In genomic region chr16:11149011-11149616, GRCh38 we compare ENCODE assay signal across 26 cellular contexts.
A peak's percentile ranks its signal among the peaks of the same experiment; 100 is the strongest.
DNase-seq lines count a peak whose midpoint lies in the region; ATAC-seq, FAIRE-seq and TF ChIP-seq lines count a peak whose summit lies in the region.
"Had no signal": no experiment of that assay in that cellular context is flagged by ENCODE, and none has a peak within 500 bp of the region (broad histone marks: within the 10 kb centered on the region; RNA-seq: fewer than 3 reads in every experiment).

No MANE protein-coding gene starts in this region.

- H3K27me3 ChIP-seq in Caco-2 (replicated peaks; ENCODE audit: control insufficient read depth, insufficient read depth, low read length) (no peaks in the 10 kb centered on the region), IMR-90 (ENCODE audit: control insufficient read depth, insufficient read depth, low read length) (no peaks in the 10 kb centered on the region), K562 (ENCODE audit: control insufficient read depth in 2 of 2, insufficient read depth in 2 of 2, low read length in 2 of 2) (no peaks in the 10 kb centered on the region), SK-N-SH (ENCODE audit: insufficient read depth) (no peaks in the 10 kb centered on the region)
- H3K27me3 ChIP-seq: heart left ventricle, sigmoid colon, transverse colon had no signal

- H2BK5ac ChIP-seq in IMR-90 (ENCODE audit: low read depth, low read length, poor library complexity, severe bottlenecking), result no peak overlapping the region

- TF ChIP-seq EP300 in K562 (IDR thresholded peaks at IDR 0.05; ENCODE audit: low read length) (peak; percentile 78), SK-N-SH (IDR thresholded peaks at IDR 0.05; ENCODE audit: borderline replicate concordance in 1 of 2, low read depth in 1 of 2, low read length in 1 of 2) (no peak)

- FAIRE-seq in K562 (lab: Jason Lieb, UNC), result peak; percentile 93
- FAIRE-seq: islet of Langerhans had no signal

- H3K18ac ChIP-seq in IMR-90 (ENCODE audit: low read depth, low read length), result no peak overlapping the region

- no peaks in the 10 kb centered on the region for H3K36me3 ChIP-seq in Caco-2 (ENCODE audit: control insufficient read depth, insufficient read depth, low read length)
- H3K36me3 ChIP-seq in IMR-90 (ENCODE audit: control insufficient read depth, insufficient read depth, low read length), result no peaks in the 10 kb centered on the region
- no peaks in the 10 kb centered on the region; the same call in 2 of the 3 replicates for H3K36me3 ChIP-seq in K562 (ENCODE audit: control insufficient read depth, insufficient read depth, low read length)
- no peaks in the 10 kb centered on the region for H3K36me3 ChIP-seq in SK-N-SH (replicated peaks in 1 of 2; ENCODE audit: control insufficient read depth in 1 of 2, insufficient read depth in 2 of 2, low read length in 1 of 2)
- H3K36me3 ChIP-seq: sigmoid colon, transverse colon had no signal

- H3K79me1 ChIP-seq in IMR-90 (ENCODE audit: low read depth in 1 of 2, low read length in 2 of 2), result peaks cover 0 to 6% of the 10 kb centered on the region in 2 experiments; a peak in 1 of 4 replicates

- no peaks in the 10 kb centered on the region for H3K27me3 Mint-ChIP-seq in Caco-2 (ENCODE audit: insufficient read depth, unreplicated experiment)
- H3K27me3 Mint-ChIP-seq: activated CD4-positive, alpha-beta T cell treated with anti-CD3 and anti-CD28 coated beads for 36 hours; memory B cell; naive thymus-derived CD4-positive, alpha-beta T cell; stimulated activated naive CD8-positive, alpha-beta T cell treated with anti-CD3 and anti-CD28 coated beads, Interleukin-15, amount 100 ng/mL, for 72 hours had no signal

- H4K8ac ChIP-seq in IMR-90 (ENCODE audit: low read depth in 2 of 2, low read length in 2 of 2), result no peak overlapping the region

- H3F3A ChIP-seq in SK-N-SH (replicated peaks; ENCODE audit: insufficient read depth), result no peaks in the 10 kb centered on the region

- no peak for TF ChIP-seq RAD21 in IMR-90 (IDR thresholded peaks at IDR 0.05; ENCODE audit: low read length)
- TF ChIP-seq RAD21 in K562 (CRISPR knock-in tag; conservative IDR thresholded peaks at IDR 0.05 in 1 of 2, IDR thresholded peaks at IDR 0.05 in 1 of 2), result peak in 1 of 2 experiments; percentile 39; a peak in 1 of 4 replicates
- TF ChIP-seq RAD21 in SK-N-SH (IDR thresholded peaks at IDR 0.05; ENCODE audit: low read length), result no peak

- H3K4me1 ChIP-seq in Caco-2 (no peaks in the 10 kb centered on the region), IMR-90 (ENCODE audit: control insufficient read depth, insufficient read depth, low read length) (peaks cover 2% of the 10 kb centered on the region; the same call in 1 of the 2 replicates), K562 (replicated peaks in 1 of 2; ENCODE audit: control insufficient read depth in 2 of 2, insufficient read depth in 2 of 2, low read length in 2 of 2) (peaks cover 25 to 30% of the 10 kb centered on the region in 2 experiments), SK-N-SH (ENCODE audit: control insufficient read depth in 1 of 2, insufficient read depth in 2 of 2, low read depth in 1 of 2, low read length in 1 of 2) (peaks cover 0 to 22% of the 10 kb centered on the region in 2 experiments; a peak in 2 of 4 replicates)
- H3K4me1 ChIP-seq: transverse colon had no signal

- H3K27ac ChIP-seq in IMR-90 (ENCODE audit: insufficient read depth, low read length) (no peak overlapping the region), K562 (ENCODE audit: extremely low read depth, low read depth, low read length) (no peak overlapping the region), SK-N-SH (ENCODE audit: low read depth in 2 of 2, low read length in 1 of 2) (no peak overlapping the region)
- H3K27ac ChIP-seq: heart left ventricle, sigmoid colon, transverse colon had no signal

- no peak overlapping the region for H2BK15ac ChIP-seq in IMR-90 (ENCODE audit: low read depth, low read length)

- H3K36me3 Mint-ChIP-seq in Caco-2 (ENCODE audit: insufficient read depth, unreplicated experiment), result peaks cover 6% of the 10 kb centered on the region

- no peaks in the 10 kb centered on the region for H3K9me3 Mint-ChIP-seq in Caco-2 (ENCODE audit: unreplicated experiment)
- H3K9me3 Mint-ChIP-seq: GM23338; memory B cell; stimulated activated naive CD8-positive, alpha-beta T cell treated with anti-CD3 and anti-CD28 coated beads, Interleukin-15, amount 100 ng/mL, for 72 hours had no signal

- no peak overlapping the region for H2AK5ac ChIP-seq in IMR-90 (ENCODE audit: low read depth, low read length)

- no peak overlapping the region for H3K56ac ChIP-seq in IMR-90 (ENCODE audit: extremely low read depth, insufficient read depth, low read length)

- no peak overlapping the region for H3K23ac ChIP-seq in IMR-90 (ENCODE audit: low read depth, low read length)

- H2BK20ac ChIP-seq in IMR-90 (ENCODE audit: low read depth, low read length), result no peak overlapping the region

- no peak overlapping the region for H4K5ac ChIP-seq in IMR-90 (ENCODE audit: low read depth, low read length)

- no peak overlapping the region for H3K27ac Mint-ChIP-seq in Caco-2 (ENCODE audit: unreplicated experiment)
- H3K27ac Mint-ChIP-seq: activated CD4-positive, alpha-beta T cell treated with anti-CD3 and anti-CD28 coated beads for 36 hours; GM23338; memory B cell; stimulated activated naive CD8-positive, alpha-beta T cell treated with anti-CD3 and anti-CD28 coated beads, Interleukin-15, amount 100 ng/mL, for 72 hours had no signal

- H3K4me1 Mint-ChIP-seq in Caco-2 (ENCODE audit: low read depth, unreplicated experiment), result peaks cover 7% of the 10 kb centered on the region
- H3K4me1 Mint-ChIP-seq: activated CD4-positive, alpha-beta T cell treated with anti-CD3 and anti-CD28 coated beads for 36 hours; GM23338 had no signal

- TF ChIP-seq POLR2A in IMR-90 (IDR thresholded peaks at IDR 0.05; ENCODE audit: low read depth, low read length) (no peak), K562 (conservative IDR thresholded peaks at IDR 0.05) (no peak)

- no peak overlapping the region for H3K4me3 Mint-ChIP-seq in Caco-2 (ENCODE audit: unreplicated experiment)
- H3K4me3 Mint-ChIP-seq: activated CD4-positive, alpha-beta T cell treated with anti-CD3 and anti-CD28 coated beads for 36 hours; GM23338; memory B cell; naive thymus-derived CD4-positive, alpha-beta T cell; stimulated activated naive CD8-positive, alpha-beta T cell treated with anti-CD3 and anti-CD28 coated beads, Interleukin-15, amount 100 ng/mL, for 72 hours had no signal

- no peak overlapping the region for H2AK9ac ChIP-seq in IMR-90 (replicated peaks; ENCODE audit: low read depth, low read length, poor library complexity)

- H3K9ac ChIP-seq in IMR-90 (ENCODE audit: low read depth, low read length) (no peak overlapping the region), K562 (ENCODE audit: insufficient read depth in 1 of 2, low read depth in 2 of 2, low read length in 2 of 2) (no peak overlapping the region), SK-N-SH (no peak overlapping the region)

- DNase-seq in Caco-2, result peak; percentile 38 to 55
- peak; percentile 27 for DNase-seq in IMR-90
- DNase-seq in K562 (ENCODE audit: extremely low read depth in 1 of 4, low spot score in 3 of 4), result peak; percentile 86 to 92 (median 92)
- peak; percentile 12 for DNase-seq in kidney glomerular epithelial cell (lab: John Stamatoyannopoulos, UW)
- no peak for DNase-seq in germinal center (ENCODE audit: low spot score)
- DNase-seq in activated CD4-positive, alpha-beta T cell treated with anti-CD3 and anti-CD28 coated beads, Interleukin-2, amount 50 U/mL, for 4 hours, result no peak
- DNase-seq in SK-N-SH, result no peak
- DNase-seq: activated CD4-positive, alpha-beta T cell treated with anti-CD3 and anti-CD28 coated beads for 36 hours; activated effector memory CD4-positive, alpha-beta T cell treated with Interleukin-2 at 50 U/mL for 16 hours; amniotic stem cell; effector memory CD4-positive, alpha-beta T cell; heart left ventricle; naive thymus-derived CD4-positive, alpha-beta T cell; NCI-H1436; NCI-H2227 treated with DMSO at 0.1 percent for 48 hours; NCI-H82; PC-3; sigmoid colon; stimulated activated CD4-positive, alpha-beta T cell treated with anti-CD3 and anti-CD28 coated beads, Interleukin-1b, Interleukin-23, amount 100 ng/mL, for 48 hours; stimulated activated naive CD8-positive, alpha-beta T cell treated with anti-CD3 and anti-CD28 coated beads, Interleukin-15, amount 100 ng/mL, for 72 hours; T1000; transverse colon had no signal

- no peaks in the 10 kb centered on the region for H3K9me3 ChIP-seq in Caco-2
- no peaks in the 10 kb centered on the region for H3K9me3 ChIP-seq in IMR-90 (ENCODE audit: control insufficient read depth, insufficient read depth, low read length)
- H3K9me3 ChIP-seq in K562 (replicated peaks; ENCODE audit: control insufficient read depth, insufficient read depth, low read depth, low read length), result no peaks in the 10 kb centered on the region
- H3K9me3 ChIP-seq in SK-N-SH, result no peaks in the 10 kb centered on the region
- H3K9me3 ChIP-seq: heart left ventricle, sigmoid colon, transverse colon had no signal

- no peaks in the 10 kb centered on the region for H3K79me2 ChIP-seq in K562 (ENCODE audit: control insufficient read depth, insufficient read depth, low read length)
- no peaks in the 10 kb centered on the region for H3K79me2 ChIP-seq in SK-N-SH (ENCODE audit: insufficient read depth)

- H3K4me2 ChIP-seq in IMR-90 (ENCODE audit: low read depth, low read length), result no peak overlapping the region
- H3K4me2 ChIP-seq in K562 (ENCODE audit: insufficient read depth, low read length), result no peak overlapping the region
- no peak overlapping the region for H3K4me2 ChIP-seq in SK-N-SH
- H3K4me2 ChIP-seq: GM23338 had no signal

- BruUV-seq in Caco-2 (replicated peaks; lab: Mats Ljungman, UMichigan) (no TSS peak), IMR-90 (replicated peaks; lab: Mats Ljungman, UMichigan) (no TSS peak), K562 (replicated peaks; lab: Mats Ljungman, UMichigan) (no TSS peak)

- ATAC-seq in IMR-90 (ENCODE audit: low read depth), result peak; percentile 94
- ATAC-seq in K562, result peak; percentile 100
- no peak for ATAC-seq in GM21381 (IDR thresholded peaks at IDR 0.05; ENCODE audit: unreplicated experiment)
- ATAC-seq: activated CD4-positive, alpha-beta T cell treated with anti-CD3 and anti-CD28 coated beads for 36 hours; GM23338; naive thymus-derived CD4-positive, alpha-beta T cell; PC-3; stimulated activated naive CD8-positive, alpha-beta T cell treated with anti-CD3 and anti-CD28 coated beads, Interleukin-15, amount 100 ng/mL, for 72 hours had no signal

- H3K9me1 ChIP-seq in IMR-90 (ENCODE audit: insufficient read depth, low read length), result peaks cover 5% of the 10 kb centered on the region
- peaks cover 4% of the 10 kb centered on the region for H3K9me1 ChIP-seq in K562 (ENCODE audit: control insufficient read depth, insufficient read depth, low read length)

- H4K20me1 ChIP-seq in IMR-90 (ENCODE audit: insufficient read depth, low read length), result no peaks in the 10 kb centered on the region
- H4K20me1 ChIP-seq in K562 (replicated peaks; ENCODE audit: control insufficient read depth, insufficient read depth, low read length), result peaks cover 3% of the 10 kb centered on the region; the same call in 1 of the 2 replicates
- H4K20me1 ChIP-seq in SK-N-SH (ENCODE audit: insufficient read depth), result no peaks in the 10 kb centered on the region

- CTCF ChIA-PET in Caco-2 (lab: Charles Lee) (interaction anchor here (0.6 kb wide), 1 partner anchor 16 kb away, joined by 3 read pairs; no protein-coding TSS in a partner anchor), IMR-90 (lab: Yijun Ruan, JAX) (no interaction called here), K562 (lab: Yijun Ruan, JAX; ENCODE audit: low intra/inter-chr PET ratio) (no interaction called here), SK-N-SH (lab: Yijun Ruan, JAX) (interaction anchor here (1.3 to 1.7 kb wide), 2 partner anchors 15 to 185 kb away, joined by 3 to 5 read pairs; no protein-coding TSS in a partner anchor)

- no peak overlapping the region for H3K14ac ChIP-seq in IMR-90 (replicated peaks; ENCODE audit: low read depth, low read length)

- in situ Hi-C loops in IMR-90 (cut with MboI; ENCODE audit: low sequenced_read_pairs) (no loop called here), K562 (cut with MboI) (no loop called here)

- intact Hi-C loops in Caco-2 (cut with micrococcal nuclease; ENCODE audit: unreplicated experiment), result no loop called here
- intact Hi-C loops in IMR-90 (cut with micrococcal nuclease), result no loop called here
- intact Hi-C loops in K562 (cut with micrococcal nuclease), result no loop called here

- no peak overlapping the region for H2BK120ac ChIP-seq in IMR-90 (ENCODE audit: low read depth, low read length)

- H2AFZ ChIP-seq in IMR-90 (replicated peaks; ENCODE audit: low read length, poor library complexity) (peak overlapping the region; percentile 61), K562 (ENCODE audit: low read depth, low read length) (no peak overlapping the region), SK-N-SH (ENCODE audit: low read depth) (no peak overlapping the region)
- H2AFZ ChIP-seq: GM23338 had no signal

- no peak overlapping the region for H3K4ac ChIP-seq in IMR-90 (ENCODE audit: low read depth, low read length)

- H3K4me3 ChIP-seq in Caco-2 (ENCODE audit: low read depth, low read length) (no peak overlapping the region), IMR-90 (ENCODE audit: insufficient read depth, low read depth, low read length) (no peak overlapping the region), K562 (no peak overlapping the region), SK-N-SH (ENCODE audit: low read depth in 2 of 2, low read length in 1 of 2) (no peak overlapping the region)
- H3K4me3 ChIP-seq: GM23338, heart left ventricle, sigmoid colon, transverse colon had no signal

- H3K9me2 ChIP-seq in SK-N-SH, result no peaks in the 10 kb centered on the region

- dilution Hi-C loops in IMR-90 (cut with HindIII; ENCODE audit: low sequenced_read_pairs, unreplicated experiment), result no loop called here

- POLR2A ChIA-PET in Caco-2 (lab: Charles Lee), result no interaction called here
- POLR2A ChIA-PET in IMR-90 (lab: Charles Lee; ENCODE audit: unreplicated experiment), result no interaction called here
- POLR2A ChIA-PET in K562 (lab: Yijun Ruan, JAX), result interaction anchor here (0.7 to 2.0 kb wide), 5 partner anchors 10 to 213 kb away, joined by 3 to 7 read pairs (median 4); no protein-coding TSS in a partner anchor
- POLR2A ChIA-PET in SK-N-SH (lab: Yijun Ruan, JAX), result no interaction called here

- WGBS in IMR-90 (ENCODE audit: extremely low coverage in 2 of 2, insufficient read length in 1 of 2), 2 experiments, result 30% methylated on average over 2 of the region's 5 CpGs; no CpG with 5 or more reads in 1 of the 2 experiments
- 0% methylated on average over 5 of the region's 5 CpGs for WGBS in K562 (ENCODE audit: insufficient coverage, low coverage, missing lambda C conversion rate)
- WGBS in SK-N-SH (ENCODE audit: low lambda C conversion rate), result 69% methylated on average over 5 of the region's 5 CpGs

- no peak overlapping the region; the same call in 1 of the 2 replicates for H4K91ac ChIP-seq in IMR-90 (ENCODE audit: insufficient read depth, low read depth, low read length)

- no peak for TF ChIP-seq CTCF in Caco-2 (IDR thresholded peaks at IDR 0.05; ENCODE audit: insufficient read depth in 1 of 2, low read depth in 1 of 2, low read length in 1 of 2, severe bottlenecking in 1 of 2, unreplicated experiment in 1 of 2)
- no peak for TF ChIP-seq CTCF in IMR-90 (conservative IDR thresholded peaks at IDR 0.05; ENCODE audit: low read depth, low read length)
- TF ChIP-seq CTCF in K562 (IDR thresholded peaks at IDR 0.05 in 2 of 3, conservative IDR thresholded peaks at IDR 0.05 in 1 of 3; ENCODE audit: insufficient read depth in 2 of 3, low read depth in 1 of 3, low read length in 3 of 3), result no peak
- TF ChIP-seq CTCF in SK-N-SH (IDR thresholded peaks at IDR 0.05), result no peak

Comparison
In these comparisons a context has a peak if more than half of its experiments do, and no peak if none do; other contexts are left out.
1. DNase-seq: peak in Caco-2 (2 of 2), IMR-90 (single experiment), K562 (4 of 4) and kidney glomerular epithelial cell (single experiment); none in germinal center (single experiment), activated CD4-positive, alpha-beta T cell treated with anti-CD3 and anti-CD28 coated beads, Interleukin-2, amount 50 U/mL, for 4 hours (0 of 2) and SK-N-SH (single experiment).
2. CTCF ChIA-PET loops: an anchor here in Caco-2 (0.6 kb wide) and SK-N-SH (1.3 to 1.7 kb wide); none called in IMR-90 and K562.